Comparison of ENCODE assay signal across 17 cellular contexts in the genomic region with DNA sequence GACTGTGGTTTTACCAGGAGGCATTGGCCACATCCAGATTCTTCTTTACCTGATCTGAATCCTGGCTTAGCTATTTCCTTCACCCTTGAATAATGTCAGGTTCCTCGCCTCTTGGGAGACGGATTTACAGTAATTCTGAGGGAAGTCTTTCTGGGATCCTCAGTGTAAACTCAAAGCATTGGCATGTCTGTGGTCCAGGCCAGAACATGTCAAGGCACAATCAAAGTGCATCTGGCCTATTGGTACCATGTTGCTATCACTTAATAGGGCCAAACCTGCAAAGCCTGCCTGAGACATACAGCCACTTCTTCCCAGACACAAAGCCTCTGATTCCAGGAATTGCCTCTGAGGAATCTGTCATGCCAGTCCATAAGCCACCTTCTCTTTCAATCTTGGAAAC.
DNase-seq lines count a peak whose midpoint lies in the region; ATAC-seq, FAIRE-seq and TF ChIP-seq lines count a peak whose summit lies in the region.
"Had no signal": no experiment of that assay in that cellular context is flagged by ENCODE, and none has a peak within 500 bp of the region (broad histone marks: within the 10 kb centered on the region; RNA-seq: fewer than 3 reads in every experiment).

No MANE protein-coding gene starts in this region.

- H3K27me3 Mint-ChIP-seq in nephron (ENCODE audit: low read depth): no peaks in the 10 kb centered on the region
- H3K27me3 Mint-ChIP-seq: CD4-positive, alpha-beta memory T cell had no signal

- no peak for FAIRE-seq in bronchial epithelial cell (lab: Jason Lieb, UNC)
- FAIRE-seq: GM12892 had no signal

- 97% methylated on average over 2 of the region's 2 CpGs for WGBS in tibial nerve, 2 donors

- no peak overlapping the region for H3K4me3 Mint-ChIP-seq in nephron
- H3K4me3 Mint-ChIP-seq: CD4-positive, alpha-beta memory T cell had no signal

- H3K4me3 ChIP-seq in bronchial epithelial cell (ENCODE audit: low read depth, low read length) (no peak overlapping the region), tibial nerve (no peak overlapping the region)

- H3K9me3 ChIP-seq in tibial nerve: peaks cover 0 to 2% (median 0%) of the 10 kb centered on the region in 4 donors

- DNase-seq in bronchial epithelial cell (ENCODE audit: low read depth) (peak; percentile 7), epithelial cell of prostate (ENCODE audit: low read depth, low spot score) (no peak), MV-4-11 (lab: John Stamatoyannopoulos, UW) (no peak), tibial nerve (ENCODE audit: low spot score in 2 of 2) (no peak)
- DNase-seq: C1 segment of cervical spinal cord; Calu3; CD4-positive, alpha-beta memory T cell; COR-L47; DMS53; DMS79 treated with DMSO at 0.1 percent for 48 hours; GF-D8; GOT3; H7; HCEC 1CT had no signal

- H3K9me3 Mint-ChIP-seq in nephron: no peaks in the 10 kb centered on the region

- peak overlapping the region in 2 of 3 experiments; percentile 16 to 21 for H3K27ac Mint-ChIP-seq in nephron
- H3K27ac Mint-ChIP-seq: CD4-positive, alpha-beta memory T cell had no signal

- H3K27ac ChIP-seq in epithelial cell of prostate (peak overlapping the region; percentile 29), tibial nerve (no peak overlapping the region)

- ATAC-seq in HG02870 (IDR thresholded peaks at IDR 0.05; ENCODE audit: unreplicated experiment): no peak

- no peak for TF ChIP-seq EP300 in tibial nerve (IDR thresholded peaks at IDR 0.05)

- H3K27me3 ChIP-seq in bronchial epithelial cell (ENCODE audit: control insufficient read depth, insufficient read depth, low read length): no peaks in the 10 kb centered on the region
- H3K27me3 ChIP-seq in tibial nerve: no peaks in the 10 kb centered on the region

- H3K36me3 Mint-ChIP-seq in nephron (ENCODE audit: low read depth): no peaks in the 10 kb centered on the region
- H3K36me3 Mint-ChIP-seq: CD4-positive, alpha-beta memory T cell had no signal

- H3K4me1 Mint-ChIP-seq in nephron: peaks cover 12% of the 10 kb centered on the region
- H3K4me1 Mint-ChIP-seq: CD4-positive, alpha-beta memory T cell had no signal

- no peaks in the 10 kb centered on the region for H3K4me1 ChIP-seq in tibial nerve

- H3K36me3 ChIP-seq in bronchial epithelial cell (ENCODE audit: control insufficient read depth, insufficient read depth, low read length) (no peaks in the 10 kb centered on the region), tibial nerve (no peaks in the 10 kb centered on the region)

- TF ChIP-seq CTCF in bronchial epithelial cell (IDR thresholded peaks at IDR 0.05; ENCODE audit: insufficient read depth, low read length, severe bottlenecking) (no peak), nephron (IDR thresholded peaks at IDR 0.05; ENCODE audit: unreplicated experiment in 3 of 3) (no peak), tibial nerve (IDR thresholded peaks at IDR 0.05) (no peak)

- no peak for TF ChIP-seq POLR2A in tibial nerve (IDR thresholded peaks at IDR 0.05)
